In the genomic region with DNA sequence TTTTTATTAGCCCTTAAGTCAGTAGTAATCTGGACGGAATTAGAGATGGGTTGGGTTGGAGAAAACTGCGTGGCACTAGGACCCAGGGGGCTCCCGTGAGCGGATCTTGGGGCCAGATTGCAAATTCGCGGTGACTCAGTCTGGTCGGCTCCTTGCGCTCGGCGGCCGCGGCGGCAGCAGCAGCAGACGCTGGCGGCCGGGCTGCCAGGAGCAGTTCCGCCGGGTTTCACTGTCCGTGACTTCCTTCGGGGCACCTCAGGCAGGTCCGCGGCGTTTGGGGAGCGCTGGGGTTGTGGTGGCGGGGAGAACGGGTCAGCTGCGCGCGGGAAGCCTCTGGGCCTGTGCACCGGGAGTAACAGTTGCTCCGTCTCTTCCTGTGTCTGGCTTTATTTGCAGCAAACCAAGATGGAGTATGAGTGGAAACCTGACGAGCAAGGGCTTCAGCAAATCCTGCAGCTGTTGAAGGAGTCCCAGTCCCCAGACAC, we compare ENCODE assay signal across 8 cellular contexts. TPM values are rescaled to one million over a fixed set of nuclear protein-coding genes. Genes with fewer than 3 reads are reported as not detected.
DNase-seq lines count a peak whose midpoint lies in the region; ATAC-seq, FAIRE-seq and TF ChIP-seq lines count a peak whose summit lies in the region.

No MANE protein-coding gene starts in this region.

- no peaks in the 10 kb centered on the region for H3K9me3 ChIP-seq in cardiac muscle cell (ENCODE audit: low read depth)
- no peaks in the 10 kb centered on the region for H3K9me3 ChIP-seq in pancreas
- H3K9me3 ChIP-seq in tibial artery: no peaks in the 10 kb centered on the region

- H3K27ac ChIP-seq in cardiac muscle cell: peak overlapping the region; percentile 94
- peak overlapping the region; percentile 85 to 91 (median 86) for H3K27ac ChIP-seq in pancreas
- peak overlapping the region; percentile 82 to 83 for H3K27ac ChIP-seq in tibial artery

- H3K4me1 ChIP-seq in cardiac muscle cell (ENCODE audit: low read depth) (peaks cover 27% of the 10 kb centered on the region), pancreas (peaks cover 7 to 56% (median 33%) of the 10 kb centered on the region in 3 donors), tibial artery (peaks cover 0 to 77% (median 32%) of the 10 kb centered on the region in 4 donors)

- peak; percentile 70 for FAIRE-seq in pancreas (lab: Jason Lieb, UNC)

- TF ChIP-seq CTCF in HFF-Myc (IDR thresholded peaks at IDR 0.05; ENCODE audit: low read depth, low read length, missing control alignments) (no peak), cardiac muscle cell (IDR thresholded peaks at IDR 0.05; ENCODE audit: low read depth, low read length) (no peak), pancreas (IDR thresholded peaks at IDR 0.05) (no peak), tibial artery (IDR thresholded peaks at IDR 0.05) (no peak)

- ATAC-seq in pancreas: peak; percentile 94 to 97 (median 95)

- no peaks in the 10 kb centered on the region for H3K36me3 ChIP-seq in cardiac muscle cell
- H3K36me3 ChIP-seq in pancreas: no peaks in the 10 kb centered on the region
- no peaks in the 10 kb centered on the region for H3K36me3 ChIP-seq in tibial artery

- H3K27me3 ChIP-seq in cardiac muscle cell (no peaks in the 10 kb centered on the region), pancreas (no peaks in the 10 kb centered on the region), tibial artery (no peaks in the 10 kb centered on the region)

- H3K4me3 ChIP-seq in GM08714 (ENCODE audit: low read length): peak overlapping the region; percentile 71
- H3K4me3 ChIP-seq in HFF-Myc (replicated peaks; ENCODE audit: low read depth, low read length): peak overlapping the region; percentile 82
- H3K4me3 ChIP-seq in cardiac muscle cell: peak overlapping the region; percentile 66
- peak overlapping the region; percentile 54 to 87 (median 68) for H3K4me3 ChIP-seq in pancreas
- peak overlapping the region; percentile 79 to 84 for H3K4me3 ChIP-seq in tibial artery

- intact Hi-C loops in pancreas (cut with DNase I): no loop called here
- intact Hi-C loops in tibial artery (cut with DNase I; ENCODE audit: low total_unique reads): no loop called here

- DNase-seq in HFF-Myc (ENCODE audit: extremely low read depth, low read depth) (peak; percentile 85), NAMALWA (ENCODE audit: low spot score) (peak; percentile 92), SKM-1 treated with dmso at 0.1 percent for 144 hours (lab: John Stamatoyannopoulos, UW; ENCODE audit: unreplicated experiment) (peak; percentile 89), cardiac muscle cell (ENCODE audit: low read depth in 1 of 2, low spot score in 1 of 2) (peak; percentile 89 to 94), pancreas (peak; percentile 82 to 93 (median 88)), tibial artery (peak; percentile 88 to 93)
- DNase-seq in activated naive CD8-positive, alpha-beta T cell treated with anti-CD3 and anti-CD28 coated beads, Interleukin-2, amount 50 U/mL, for 16 hours (ENCODE audit: low read depth, low spot score): peak; percentile 65

- 0 to 1% methylated on average over 32 of the region's 32 CpGs for WGBS in pancreas, 2 donors

RNA-seq across cellular contexts. Expression of gene TNPO1, which starts 31.6 kb away (rescaled TPM):
- total RNA-seq in cardiac muscle cell: 112 and 195 TPM in 2 replicates
- 40.4 and 79.9 TPM in 2 replicates for polyA plus RNA-seq in cardiac muscle cell
- 10 to 100 TPM; 37.9 to 58.9 (median 48.2) TPM for total RNA-seq in pancreas
- 10 to 100 TPM in 1 of 2 donors, 1 to 10 TPM in 1; 5.5 to 11.2 TPM for polyA plus RNA-seq in pancreas

Comparison
In these comparisons a context has a peak if more than half of its experiments do, and no peak if none do; other contexts are left out.
1. Peak in every context shown above with its lines: DNase-seq, ATAC-seq, H3K4me3 ChIP-seq and H3K27ac ChIP-seq.